Comparison of ENCODE assay signal across 8 cellular contexts in the genomic region with DNA sequence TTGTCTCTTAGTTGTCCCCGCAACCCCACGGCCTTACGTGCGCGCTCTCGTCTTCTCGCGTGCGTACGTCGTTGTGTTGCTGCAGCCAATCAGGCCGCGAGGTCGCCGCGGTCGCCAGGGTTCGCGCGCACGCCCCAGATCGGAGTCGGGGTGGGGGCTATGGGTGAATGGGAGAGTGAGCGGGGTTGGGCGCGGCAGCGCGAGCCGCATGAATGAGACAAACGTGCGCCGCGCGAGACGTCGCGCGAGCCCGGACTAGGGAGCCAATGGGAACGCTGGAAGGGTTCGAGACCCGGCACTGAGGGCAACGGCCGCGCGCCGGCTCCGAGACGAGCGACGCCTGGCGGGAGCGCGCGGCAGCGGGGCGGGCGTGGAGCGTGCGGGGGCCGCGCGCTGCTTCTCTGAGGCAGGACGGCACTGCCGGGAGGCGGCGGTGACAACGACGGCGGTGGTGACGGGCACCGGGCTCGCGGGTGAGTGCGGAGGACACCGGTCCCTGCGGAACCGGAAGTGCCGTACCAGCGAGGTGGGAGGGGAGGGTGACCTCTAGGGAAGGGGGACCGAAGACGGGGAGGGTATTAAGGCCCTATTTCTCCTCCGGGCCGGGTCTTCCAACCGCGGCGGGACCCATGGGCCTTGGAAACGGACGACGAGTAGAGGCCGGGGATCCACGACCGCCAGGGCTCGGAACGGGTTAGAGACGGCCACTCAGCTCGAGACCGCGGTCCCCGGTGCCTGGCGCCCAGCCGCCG. TPM values are rescaled to one million over a fixed set of nuclear protein-coding genes. Genes with fewer than 3 reads are reported as not detected.
DNase-seq lines count a peak whose midpoint lies in the region; ATAC-seq, FAIRE-seq and TF ChIP-seq lines count a peak whose summit lies in the region.

A gene with protein sequence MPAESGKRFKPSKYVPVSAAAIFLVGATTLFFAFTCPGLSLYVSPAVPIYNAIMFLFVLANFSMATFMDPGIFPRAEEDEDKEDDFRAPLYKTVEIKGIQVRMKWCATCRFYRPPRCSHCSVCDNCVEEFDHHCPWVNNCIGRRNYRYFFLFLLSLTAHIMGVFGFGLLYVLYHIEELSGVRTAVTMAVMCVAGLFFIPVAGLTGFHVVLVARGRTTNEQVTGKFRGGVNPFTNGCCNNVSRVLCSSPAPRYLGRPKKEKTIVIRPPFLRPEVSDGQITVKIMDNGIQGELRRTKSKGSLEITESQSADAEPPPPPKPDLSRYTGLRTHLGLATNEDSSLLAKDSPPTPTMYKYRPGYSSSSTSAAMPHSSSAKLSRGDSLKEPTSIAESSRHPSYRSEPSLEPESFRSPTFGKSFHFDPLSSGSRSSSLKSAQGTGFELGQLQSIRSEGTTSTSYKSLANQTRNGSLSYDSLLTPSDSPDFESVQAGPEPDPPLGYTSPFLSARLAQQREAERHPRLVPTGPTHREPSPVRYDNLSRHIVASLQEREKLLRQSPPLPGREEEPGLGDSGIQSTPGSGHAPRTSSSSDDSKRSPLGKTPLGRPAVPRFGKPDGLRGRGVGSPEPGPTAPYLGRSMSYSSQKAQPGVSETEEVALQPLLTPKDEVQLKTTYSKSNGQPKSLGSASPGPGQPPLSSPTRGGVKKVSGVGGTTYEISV (plus strand): TSS at position 400 of the 752 bp plus-strand sequence. CDS start 4,977 bp downstream, outside the sequence.

- H3K36me3 Mint-ChIP-seq in T-helper 17 cell (ENCODE audit: low read depth), result peaks cover 6% of the 10 kb centered on the region

- H3K27ac ChIP-seq in psoas muscle, result peak within 1 kb of the TSS; percentile 99

- H3K9me3 ChIP-seq in T-helper 17 cell (ENCODE audit: control insufficient read depth, low read length, poor library complexity, severe bottlenecking) (no peaks in the 10 kb centered on the region), psoas muscle (no peaks in the 10 kb centered on the region)

- WGBS in psoas muscle, 3 donors, result 0 to 1% (median 0%) methylated on average over 85 to 103 of the region's 103 CpGs

- peak within 1 kb of the TSS; percentile 100 for H3K4me3 Mint-ChIP-seq in T-helper 17 cell

- no peaks in the 10 kb centered on the region for H3K27me3 Mint-ChIP-seq in T-helper 17 cell

- TF ChIP-seq CTCF in GM13977 (IDR thresholded peaks at IDR 0.05; ENCODE audit: extremely low read depth, insufficient read depth, missing control alignments), result peak; percentile 43
- TF ChIP-seq CTCF in psoas muscle (IDR thresholded peaks at IDR 0.05), result peak; percentile 52

- peak within 1 kb of the TSS; percentile 100 for H3K27ac Mint-ChIP-seq in T-helper 17 cell

- peak; percentile 88 for FAIRE-seq in urothelium cell line (lab: Jason Lieb, UNC)

- peak; percentile 81 for ATAC-seq in HG02884 (IDR thresholded peaks at IDR 0.05; ENCODE audit: unreplicated experiment)
- ATAC-seq in T-helper 17 cell, result peak; percentile 87
- ATAC-seq in left ventricle myocardium superior, result peak; percentile 95
- peak; percentile 92 to 95 (median 93) for ATAC-seq in psoas muscle

- H3K27me3 ChIP-seq in psoas muscle (ENCODE audit: insufficient read depth in 3 of 3, low read length in 2 of 3), result no peaks in the 10 kb centered on the region

- intact Hi-C loops in left ventricle myocardium superior (cut with micrococcal nuclease) (loop anchor here (2.0 kb wide), 2 partner anchors 45 to 75 kb away; partner anchors contain the start of genes MED19 and TMX2), psoas muscle (cut with DNase I) (loop anchor here in 1 of 2 donors (5.0 kb wide), 1 partner anchor 44 kb away; the partner anchor contains the start of genes MED19 and TMX2)

- peak; percentile 98 for DNase-seq in GM13977 (ENCODE audit: low spot score)
- DNase-seq in NCI-H1694 treated with DMSO at 0.1 percent for 48 hours (lab: John Stamatoyannopoulos, UW), result peak; percentile 99
- peak; percentile 98 to 99 (median 99) for DNase-seq in T-helper 17 cell
- DNase-seq in amygdala (lab: John Stamatoyannopoulos, UW), result peak; percentile 85 to 100 (median 98)
- peak; percentile 100 for DNase-seq in left ventricle myocardium superior
- DNase-seq in psoas muscle, result peak; percentile 99 to 100
- DNase-seq in urothelium cell line (ENCODE audit: low spot score), result peak; percentile 98

- peaks cover 7 to 11% of the 10 kb centered on the region in 2 donors for H3K36me3 ChIP-seq in psoas muscle (ENCODE audit: insufficient read depth in 1 of 2, low read depth in 1 of 2)

- H3K4me1 ChIP-seq in psoas muscle, result peaks cover 20% of the 10 kb centered on the region

- in situ Hi-C loops in GM13977 (cut with MboI; ENCODE audit: low pct_unique_long_range_greater_than_20kb, low sequenced_read_pairs, unreplicated experiment), result no loop called here

- H3K4me1 Mint-ChIP-seq in T-helper 17 cell, result peaks cover 50% of the 10 kb centered on the region

- peak within 1 kb of the TSS; percentile 92 for H3K4me3 ChIP-seq in psoas muscle

RNA-seq across cellular contexts. Expression of the gene that starts here (rescaled TPM):
- total RNA-seq in T-helper 17 cell (10 to 100 TPM; 51.9 to 55.6 TPM), left ventricle myocardium superior (47.8 TPM), psoas muscle (10 to 100 TPM; 35.2 to 63.5 (median 53.3) TPM)
- 10 to 100 TPM; 32.4 to 63.6 (median 58.0) TPM for polyA plus RNA-seq in psoas muscle

Comparison
In these comparisons a context has a peak if more than half of its experiments do, and no peak if none do; other contexts are left out.
1. Peak in every context shown above with its lines: DNase-seq, ATAC-seq, H3K4me3 ChIP-seq and H3K27ac ChIP-seq.